9 cellular contexts compared by ENCODE assay signal in genomic region chr18:27750014-27750413, GRCh38.
DNase-seq lines count a peak whose midpoint lies in the region; ATAC-seq and TF ChIP-seq lines count a peak whose summit lies in the region.
"Had no signal": no experiment of that assay in that cellular context is flagged by ENCODE, and none has a peak within 500 bp of the region (broad histone marks: within the 10 kb centered on the region; RNA-seq: fewer than 3 reads in every experiment).

No MANE protein-coding gene starts in this region.

- H3K4me3 ChIP-seq in WI38 (ENCODE audit: low read depth, low read length) = no peak overlapping the region
- no peak overlapping the region for H3K4me3 ChIP-seq in gastroesophageal sphincter

- ATAC-seq in HG02840 (IDR thresholded peaks at IDR 0.05; ENCODE audit: low FRiP score, unreplicated experiment) (no peak), gastroesophageal sphincter (no peak)

- no peak overlapping the region for H3K27ac ChIP-seq in gastroesophageal sphincter

- no peak for TF ChIP-seq POLR2A in gastroesophageal sphincter (IDR thresholded peaks at IDR 0.05)

- H3K36me3 ChIP-seq in gastroesophageal sphincter = no peaks in the 10 kb centered on the region

- WGBS in gastroesophageal sphincter (ENCODE audit: low coverage in 1 of 2), 2 donors = 4 to 5% methylated on average over 3 of the region's 3 CpGs

- H3K4me1 ChIP-seq in gastroesophageal sphincter = no peaks in the 10 kb centered on the region

- H3K9me3 ChIP-seq in gastroesophageal sphincter = no peaks in the 10 kb centered on the region

- TF ChIP-seq EP300 in gastroesophageal sphincter (IDR thresholded peaks at IDR 0.05) = no peak

- H3K27me3 ChIP-seq in gastroesophageal sphincter = no peaks in the 10 kb centered on the region

- TF ChIP-seq CTCF in GM10266 (IDR thresholded peaks at IDR 0.05; ENCODE audit: control insufficient read depth, insufficient read depth, low read depth, missing control alignments) = peak; percentile 48
- peak; percentile 31 for TF ChIP-seq CTCF in WI38 (IDR thresholded peaks at IDR 0.05; ENCODE audit: low read depth, low read length)
- peak in 1 of 4 experiments; percentile 19 for TF ChIP-seq CTCF in gastroesophageal sphincter (IDR thresholded peaks at IDR 0.05)

- DNase-seq in GM10266 (ENCODE audit: extremely low spot score) (peak; percentile 3), NAMALWA (ENCODE audit: low spot score) (peak; percentile 48), iPS-NIHi7 (ENCODE audit: extremely low spot score) (peak; percentile 76), GOT3 (lab: John Stamatoyannopoulos, UW) (no peak), NCI-H2196 (lab: John Stamatoyannopoulos, UW; ENCODE audit: unreplicated experiment) (no peak)
- DNase-seq: naive B cell had no signal

Comparison
In these comparisons a context has a peak if more than half of its experiments do, and no peak if none do; other contexts are left out.
1. DNase-seq: peak in GM10266 (single experiment), NAMALWA (single experiment) and iPS-NIHi7 (single experiment); none in GOT3 (single experiment) and NCI-H2196 (single experiment).